Comparison of ENCODE assay signal across 25 cellular contexts in genomic region chr6:169426611-169427010, GRCh38.
"Had no signal": no experiment of that assay in that cellular context is flagged by ENCODE, and none has a peak within 500 bp of the region (broad histone marks: within the 10 kb centered on the region; RNA-seq: fewer than 3 reads in every experiment).

No MANE protein-coding gene starts in this region.

- H3K36me3 ChIP-seq: ascending aorta, sigmoid colon, suprapubic skin, tibial artery had no signal

- H3K27me3 ChIP-seq: ascending aorta, sigmoid colon, suprapubic skin, tibial artery had no signal

- DNase-seq: activated CD4-positive, alpha-beta T cell treated with anti-CD3 and anti-CD28 coated beads for 48 hours; activated CD4-positive, alpha-beta T cell treated with anti-CD3 and anti-CD28 coated beads, Interleukin-2, amount 50 U/mL, for 48 hours; activated CD8-positive, alpha-beta memory T cell treated with anti-CD3 and anti-CD28 coated beads for 24 hours; activated effector memory CD4-positive, alpha-beta T cell treated with Interleukin-2 at 50 U/mL for 16 hours; activated naive CD4-positive, alpha-beta T cell treated with anti-CD3 and anti-CD28 coated beads for 36 hours; activated naive CD8-positive, alpha-beta T cell treated with anti-CD3 and anti-CD28 coated beads, Interleukin-2, amount 10 ng/mL, durations not matched to agents 7 days and 5 days; foreskin fibroblast; head of caudate nucleus; hippocampal formation; left cardiac atrium; left ventricle myocardium superior; midbrain; naive thymus-derived CD4-positive, alpha-beta T cell; sigmoid colon; stimulated activated CD4-positive, alpha-beta T cell treated with anti-CD3 and anti-CD28 coated beads, Interleukin-15, amount 100 ng/mL, for 24 hours; stimulated activated CD4-positive, alpha-beta T cell treated with anti-CD3 and anti-CD28 coated beads, Interleukin-2, amount 100 ng/mL, for 24 hours; stimulated activated naive CD4-positive, alpha-beta T cell; SW 1271; T-helper 9 cell; tibial artery had no signal

- H3K27ac ChIP-seq: ascending aorta, VCaP had no signal

- H3K4me1 ChIP-seq: suprapubic skin had no signal

- H3K4me3 ChIP-seq: ascending aorta, sigmoid colon, smooth muscle cell, suprapubic skin, tibial artery had no signal

- ATAC-seq: activated CD4-positive, CD25-positive, alpha-beta regulatory T cell treated with anti-CD3 and anti-CD28 coated beads, Interleukin-2, amount 50 U/mL, for 24 hours; left cardiac atrium; left ventricle myocardium superior; naive thymus-derived CD4-positive, alpha-beta T cell had no signal
